22 cellular contexts compared by ENCODE assay signal in genomic region chr17:68122587-68122986, GRCh38.
"Had no signal": no experiment of that assay in that cellular context is flagged by ENCODE, and none has a peak within 500 bp of the region (broad histone marks: within the 10 kb centered on the region; RNA-seq: fewer than 3 reads in every experiment).

No MANE protein-coding gene starts in this region.

- H3K4me1 ChIP-seq: Peyer's patch, SJCRH30 had no signal

- H2AFZ ChIP-seq: PC-9 had no signal

- H3K27ac ChIP-seq: KMS-11, PC-9, Peyer's patch, SJCRH30 had no signal

- H3K9me3 ChIP-seq: Peyer's patch had no signal

- DNase-seq: IMR-90, Kasumi-1, MM.1S, NCI-H1092 treated with DMSO at 0.1 percent for 48 hours, NCI-H1436, NCI-H187, NCI-H2029, NCI-H2081 treated with DMSO at 0.1 percent for 48 hours, NCI-H2171, NCI-H226, NCI-H446, NCI-H510A, NCI-H524 treated with DMSO at 0.1 percent for 48 hours, NCI-H69, NCI-H774, PC-9, Peyer's patch, SHP77 treated with DMSO at 0.1 percent for 48 hours, SJCRH30 had no signal

- ATAC-seq: Right ventricle myocardium inferior, SK-N-SH treated with all-trans-retinoic acid at 6 μM for 48 hours had no signal

- H3K9ac ChIP-seq: KMS-11 had no signal

- H3K4me3 ChIP-seq: PC-9, Peyer's patch, SJCRH30 had no signal

- H3K4me2 ChIP-seq: KMS-11, PC-9 had no signal

- H3K27me3 ChIP-seq: Peyer's patch, SJCRH30 had no signal

- H3K36me3 ChIP-seq: SJCRH30 had no signal
